15 cellular contexts compared by ENCODE assay signal in genomic region chr17:57908278-57908677, GRCh38. TPM values are rescaled to one million over a fixed set of nuclear protein-coding genes. Genes with fewer than 3 reads are reported as not detected.
"Had no signal": no experiment of that assay in that cellular context is flagged by ENCODE, and none has a peak within 500 bp of the region (broad histone marks: within the 10 kb centered on the region; RNA-seq: fewer than 3 reads in every experiment).

No MANE protein-coding gene starts in this region.

- DNase-seq: activated B cell treated with CpG ODN at 0.5 μM for 24 hours; activated CD4-positive, alpha-beta memory T cell treated with anti-CD3 and anti-CD28 coated beads for 36 hours; activated CD4-positive, alpha-beta T cell treated with anti-CD3 and anti-CD28 coated beads for 4 hours; activated gamma-delta T cell treated with Interleukin-2 at 50 U/mL for 16 hours; activated T-cell treated with anti-CD3 and anti-CD28 coated beads for 4 hours; adrenal gland; effector memory CD4-positive, alpha-beta T cell; esophagus squamous epithelium; hypothalamus; occipital lobe; stimulated activated naive CD8-positive, alpha-beta T cell treated with anti-CD3 and anti-CD28 coated beads, Interleukin-15, Interleukin-2, amounts not matched to agents 100 U/mL and 50 U/mL, for 24 hours had no signal

- H3K4me3 ChIP-seq: adrenal gland, esophagus squamous epithelium, skin epidermis had no signal

- ATAC-seq: activated naive CD4-positive, alpha-beta T cell treated with anti-CD3 and anti-CD28 coated beads, Interleukin-2, amount 50 U/mL, for 72 hours; left lobe of liver; stimulated activated naive CD8-positive, alpha-beta T cell treated with anti-CD3 and anti-CD28 coated beads, Interleukin-15, Interleukin-2, amounts not matched to agents 100 U/mL and 50 U/mL, for 24 hours had no signal

- H3K36me3 ChIP-seq: adrenal gland, esophagus squamous epithelium had no signal

- H3K27ac ChIP-seq: adrenal gland, skin epidermis had no signal

- H3K27me3 ChIP-seq: adrenal gland, esophagus squamous epithelium had no signal

- H3K9me3 ChIP-seq: adrenal gland, esophagus squamous epithelium had no signal

RNA-seq across cellular contexts. Expression of gene CUEDC1, which starts 46.9 kb away (rescaled TPM):
- total RNA-seq: activated B cell treated with CpG ODN at 0.5 μM for 24 hours; activated T-helper 1 cell treated with anti-CD3 and anti-CD28 coated beads, Interleukin-12 subunit alpha, Interleukin-12 subunit beta, Interleukin-2, Interleukin-4 antibody, amounts not matched to agents 30 ng/mL and 10 ng/mL and 1 ng/mL, durations not matched to agents 14 hours and 24 hours and 36 hours had no signal
